Comparison of ENCODE assay signal across 8 cellular contexts in genomic region chr10:27223964-27224363, GRCh38. TPM values are rescaled to one million over a fixed set of nuclear protein-coding genes. Genes with fewer than 3 reads are reported as not detected.
DNase-seq lines count a peak whose midpoint lies in the region; ATAC-seq and TF ChIP-seq lines count a peak whose summit lies in the region.

No MANE protein-coding gene starts in this region.

- H3K18ac ChIP-seq in H9 (ENCODE audit: insufficient read length, low read depth, low read length) = no peak overlapping the region

- no peaks in the 10 kb centered on the region for H3K79me1 ChIP-seq in H9 (ENCODE audit: insufficient read depth, low read depth, low read length, poor library complexity, severe bottlenecking)

- H2BK15ac ChIP-seq in H9 (ENCODE audit: low read depth, low read length) = no peak overlapping the region

- CTCF ChIA-PET in CD8-positive, alpha-beta T cell (lab: Charles Lee) = interaction anchor here (0.6 to 3.0 kb wide), 32 partner anchors 8 to 428 kb away, joined by 3 to 27 read pairs (median 4); partner anchors contain the start of genes ACBD5 and ANKRD26

- no peak overlapping the region for H3K14ac ChIP-seq in H9 (ENCODE audit: insufficient read depth, low read length)

- peak overlapping the region; percentile 52 for H3K27ac Mint-ChIP-seq in CD8-positive, alpha-beta T cell
- no peak overlapping the region for H3K27ac Mint-ChIP-seq in H9
- H3K27ac Mint-ChIP-seq in T-helper 2 cell treated with Interferon-gamma antibody and Interleukin-4, amounts not matched to agents 5 μg/mL and 100 μg/mL, for 36 hours = no peak overlapping the region
- H3K27ac Mint-ChIP-seq in naive thymus-derived CD8-positive, alpha-beta T cell = peak overlapping the region in 5 of 10 donors; percentile 13 to 89 (median 54)

- peaks cover 17% of the 10 kb centered on the region for H3K36me3 ChIP-seq in CD8-positive, alpha-beta T cell (ENCODE audit: insufficient read depth, low read length)

- no peak for ATAC-seq in CD8-positive, alpha-beta T cell
- peak; percentile 53 to 73 for ATAC-seq in naive thymus-derived CD8-positive, alpha-beta T cell
- ATAC-seq in GM18505 (IDR thresholded peaks at IDR 0.05; ENCODE audit: unreplicated experiment) (no peak), GM21528 (IDR thresholded peaks at IDR 0.05; ENCODE audit: low FRiP score, unreplicated experiment) (no peak)

- intact Hi-C loops in CD8-positive, alpha-beta T cell (cut with DNase I, micrococcal nuclease) = loop anchor here (1.0 to 2.0 kb wide), 4 partner anchors 17 to 333 kb away; partner anchors contain the start of gene ACBD5 (in 2 of the 2)

- H3T11ph ChIP-seq in H9 (ENCODE audit: low read length) = no peak overlapping the region

- H2BK12ac ChIP-seq in H9 (ENCODE audit: insufficient read length, low read depth, low read length) = no peak overlapping the region

- peaks cover 28% of the 10 kb centered on the region for H3K4me1 Mint-ChIP-seq in CD8-positive, alpha-beta T cell (ENCODE audit: low read depth)
- H3K4me1 Mint-ChIP-seq in H9 = no peaks in the 10 kb centered on the region
- H3K4me1 Mint-ChIP-seq in T-helper 2 cell treated with Interferon-gamma antibody and Interleukin-4, amounts not matched to agents 5 μg/mL and 100 μg/mL, for 36 hours (ENCODE audit: low read depth) = peaks cover 11% of the 10 kb centered on the region
- peaks cover 7 to 19% (median 17%) of the 10 kb centered on the region in 4 donors for H3K4me1 Mint-ChIP-seq in naive thymus-derived CD8-positive, alpha-beta T cell

- no peak overlapping the region for H3K4ac ChIP-seq in H9 (ENCODE audit: low read depth, low read length)

- POLR2A ChIA-PET in CD8-positive, alpha-beta T cell (lab: Charles Lee) = interaction anchor here (1.0 to 3.0 kb wide), 3 partner anchors 16 to 61 kb away, joined by 3 to 11 read pairs (median 3); no protein-coding TSS in a partner anchor
- POLR2A ChIA-PET in naive thymus-derived CD8-positive, alpha-beta T cell (lab: Charles Lee) = interaction anchor here (0.5 to 0.7 kb wide), 3 partner anchors 8 to 143 kb away, joined by 3 to 5 read pairs (median 3); no protein-coding TSS in a partner anchor

- no peak overlapping the region for H2AK5ac ChIP-seq in H9 (ENCODE audit: insufficient read length, low read length)

- peak; percentile 84 for TF ChIP-seq CTCF in CD8-positive, alpha-beta T cell (IDR thresholded peaks at IDR 0.05)
- TF ChIP-seq CTCF in H9 (conservative IDR thresholded peaks at IDR 0.05) (peak; percentile 79), coronary artery (IDR thresholded peaks at IDR 0.05) (peak; percentile 46)

- no peak overlapping the region for H3K9ac ChIP-seq in H9 (ENCODE audit: extremely low read depth, insufficient read length, low read length)

- no peak overlapping the region for H3K4me2 ChIP-seq in H9 (ENCODE audit: insufficient read depth, insufficient read length, low read length)

- H3K56ac ChIP-seq in H9 (ENCODE audit: insufficient read length, low read depth, low read length) = no peak overlapping the region

- H2BK120ac ChIP-seq in H9 (ENCODE audit: low read depth, low read length, poor library complexity, severe bottlenecking) = no peak overlapping the region

- no peak overlapping the region for H3K23ac ChIP-seq in H9 (ENCODE audit: insufficient read length, low read depth, low read length)

- no peak overlapping the region for H3K4me3 ChIP-seq in CD8-positive, alpha-beta T cell (ENCODE audit: low read depth, low read length)
- no peak overlapping the region for H3K4me3 ChIP-seq in coronary artery

- H3K27me3 ChIP-seq in CD8-positive, alpha-beta T cell (ENCODE audit: insufficient read depth, low read length) = no peaks in the 10 kb centered on the region
- H3K27me3 ChIP-seq in H9 (ENCODE audit: insufficient read depth, low read length) = no peaks in the 10 kb centered on the region

- no peaks in the 10 kb centered on the region for H4K20me1 ChIP-seq in H9 (ENCODE audit: control insufficient read depth, insufficient read depth, insufficient read length)

- no peak overlapping the region for H2AFZ ChIP-seq in H9 (ENCODE audit: low read length)

- TF ChIP-seq POLR2A in GM18505 (IDR thresholded peaks at IDR 0.05; ENCODE audit: borderline replicate concordance, extremely low read depth, insufficient read depth, insufficient read length) = no peak

- DNase-seq in CD8-positive, alpha-beta T cell = peak in 6 of 7 experiments; percentile 13 to 54 (median 39)
- DNase-seq in H9 (peak; percentile 46), coronary artery (ENCODE audit: low spot score) (no peak), DMS79 treated with DMSO at 0.1 percent for 48 hours (lab: John Stamatoyannopoulos, UW) (no peak)
- peak; percentile 10 for DNase-seq in T-helper 2 cell treated with Interferon-gamma antibody and Interleukin-4, amounts not matched to agents 5 μg/mL and 100 μg/mL, for 36 hours (ENCODE audit: low spot score)
- peak; percentile 14 to 70 (median 39) for DNase-seq in naive thymus-derived CD8-positive, alpha-beta T cell

- H3K23me2 ChIP-seq in H9 (ENCODE audit: insufficient read length, low read depth, low read length, poor library complexity, severe bottlenecking) = no peaks in the 10 kb centered on the region

- no peak overlapping the region for H4K5ac ChIP-seq in H9 (ENCODE audit: insufficient read length, low read depth, low read length)

- H3K36me3 Mint-ChIP-seq in CD8-positive, alpha-beta T cell = peaks cover 46% of the 10 kb centered on the region
- peaks cover 5 to 17% (median 14%) of the 10 kb centered on the region in 3 experiments; a peak in 6 of 7 replicates for H3K36me3 Mint-ChIP-seq in H9 (ENCODE audit: insufficient read depth in 1 of 3, low read depth in 3 of 3)
- peaks cover 18% of the 10 kb centered on the region for H3K36me3 Mint-ChIP-seq in T-helper 2 cell treated with Interferon-gamma antibody and Interleukin-4, amounts not matched to agents 5 μg/mL and 100 μg/mL, for 36 hours (ENCODE audit: low read depth)
- peaks cover 0 to 62% (median 14%) of the 10 kb centered on the region in 3 donors for H3K36me3 Mint-ChIP-seq in naive thymus-derived CD8-positive, alpha-beta T cell

- no peak overlapping the region for H4K8ac ChIP-seq in H9 (replicated peaks; ENCODE audit: insufficient read length, low read depth, low read length)

- no peak overlapping the region for H3K4me3 Mint-ChIP-seq in CD8-positive, alpha-beta T cell
- no peak overlapping the region for H3K4me3 Mint-ChIP-seq in H9
- H3K4me3 Mint-ChIP-seq in T-helper 2 cell treated with Interferon-gamma antibody and Interleukin-4, amounts not matched to agents 5 μg/mL and 100 μg/mL, for 36 hours = no peak overlapping the region
- peak overlapping the region in 1 of 10 donors; percentile 59 for H3K4me3 Mint-ChIP-seq in naive thymus-derived CD8-positive, alpha-beta T cell

- H4K91ac ChIP-seq in H9 (ENCODE audit: insufficient read length, low read depth, low read length) = no peak overlapping the region

- no peaks in the 10 kb centered on the region for H3K9me3 Mint-ChIP-seq in CD8-positive, alpha-beta T cell
- no peaks in the 10 kb centered on the region; a peak in 1 of 5 replicates for H3K9me3 Mint-ChIP-seq in H9
- H3K9me3 Mint-ChIP-seq in T-helper 2 cell treated with Interferon-gamma antibody and Interleukin-4, amounts not matched to agents 5 μg/mL and 100 μg/mL, for 36 hours = no peaks in the 10 kb centered on the region
- no peaks in the 10 kb centered on the region for H3K9me3 Mint-ChIP-seq in naive thymus-derived CD8-positive, alpha-beta T cell

- H3K4me1 ChIP-seq in CD8-positive, alpha-beta T cell (ENCODE audit: insufficient read depth, low read length) = peaks cover 17% of the 10 kb centered on the region
- H3K4me1 ChIP-seq in H9 (ENCODE audit: insufficient read depth, low read length) = no peaks in the 10 kb centered on the region

- H2BK20ac ChIP-seq in H9 (ENCODE audit: low read depth, low read length, poor library complexity, severe bottlenecking) = no peak overlapping the region

- no CpG with 5 or more reads among the region's 5 CpGs for WGBS in H9 (ENCODE audit: extremely low coverage, insufficient read length, low lambda C conversion rate)

- no peak overlapping the region for H3K27ac ChIP-seq in CD8-positive, alpha-beta T cell (ENCODE audit: low read depth, low read length)
- no peak overlapping the region for H3K27ac ChIP-seq in H9 (ENCODE audit: insufficient read length, low read depth, low read length)
- no peak overlapping the region for H3K27ac ChIP-seq in coronary artery

- H3K9me3 ChIP-seq in CD8-positive, alpha-beta T cell (ENCODE audit: low read length) = no peaks in the 10 kb centered on the region
- no peaks in the 10 kb centered on the region for H3K9me3 ChIP-seq in H9 (ENCODE audit: control insufficient read depth, low read depth, low read length)

- no peak overlapping the region for H2BK5ac ChIP-seq in H9 (ENCODE audit: insufficient read length, low read length)

- H3K27me3 Mint-ChIP-seq in CD8-positive, alpha-beta T cell (ENCODE audit: low read depth) = no peaks in the 10 kb centered on the region
- H3K27me3 Mint-ChIP-seq in H9 (ENCODE audit: low read depth) = no peaks in the 10 kb centered on the region
- no peaks in the 10 kb centered on the region for H3K27me3 Mint-ChIP-seq in T-helper 2 cell treated with Interferon-gamma antibody and Interleukin-4, amounts not matched to agents 5 μg/mL and 100 μg/mL, for 36 hours (ENCODE audit: low read depth)
- H3K27me3 Mint-ChIP-seq in naive thymus-derived CD8-positive, alpha-beta T cell = no peaks in the 10 kb centered on the region

- H3K79me2 ChIP-seq in H9 (ENCODE audit: insufficient read depth, low read length) = no peaks in the 10 kb centered on the region

RNA-seq across cellular contexts. Expression of gene ACBD5, which starts 16.6 kb away (rescaled TPM):
- 10 to 100 TPM; 24.4 to 25.8 TPM for total RNA-seq in CD8-positive, alpha-beta T cell
- total RNA-seq in H9 (2021) = 14.2 and 15.8 TPM in 2 replicates
- total RNA-seq in naive thymus-derived CD8-positive, alpha-beta T cell = 10 to 100 TPM; 22.9 to 23.6 TPM
- 10 to 100 TPM in 1 of 3 donors, 1 to 10 TPM in 2; 7.4 to 12.1 (median 8.3) TPM for polyA plus RNA-seq in naive thymus-derived CD8-positive, alpha-beta T cell

Comparison
In these comparisons a context has a peak if more than half of its experiments do, and no peak if none do; other contexts are left out.
1. ATAC-seq: peak in naive thymus-derived CD8-positive, alpha-beta T cell (2 of 2); none in CD8-positive, alpha-beta T cell (single experiment), GM18505 (single experiment) and GM21528 (single experiment).
2. DNase-seq: peak in CD8-positive, alpha-beta T cell (6 of 7), H9 (single experiment), T-helper 2 cell treated with Interferon-gamma antibody and Interleukin-4, amounts not matched to agents 5 μg/mL and 100 μg/mL, for 36 hours (single experiment) and naive thymus-derived CD8-positive, alpha-beta T cell (10 of 10); none in coronary artery (single experiment) and DMS79 treated with DMSO at 0.1 percent for 48 hours (single experiment).
3. Peak in every context shown above with its lines, with median percentiles within 50 percentile points of each other: CTCF ChIP-seq.